Comparison of ENCODE assay signal across 10 cellular contexts in the genomic region with DNA sequence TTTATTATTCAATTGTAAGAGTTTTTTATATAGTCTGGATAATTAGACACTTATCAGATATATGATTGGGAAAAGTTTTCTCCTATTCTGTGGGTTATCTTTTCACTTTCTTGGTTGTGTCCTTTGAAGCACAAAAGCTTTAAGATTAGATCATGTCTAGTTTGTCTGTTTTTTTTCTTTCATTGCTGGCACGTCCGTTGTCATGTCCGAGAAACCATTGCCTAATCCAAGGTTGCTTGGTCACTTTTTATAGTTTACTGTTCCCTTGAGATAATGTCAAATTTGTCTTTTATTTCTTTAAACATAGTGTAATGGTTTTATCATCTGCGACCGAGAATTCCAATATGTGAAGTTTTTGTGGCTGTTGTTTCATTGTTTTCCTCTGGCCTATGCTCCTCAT.
"Had no signal": no experiment of that assay in that cellular context is flagged by ENCODE, and none has a peak within 500 bp of the region (broad histone marks: within the 10 kb centered on the region; RNA-seq: fewer than 3 reads in every experiment).

No MANE protein-coding gene starts in this region.

- H3K4me3 ChIP-seq: ovary, transverse colon had no signal

- ATAC-seq: stimulated activated effector memory CD8-positive, alpha-beta T cell treated with anti-CD3 and anti-CD28 coated beads, Interleukin-12 subunit alpha, Interleukin-12 subunit beta, amount 100 ng/mL, for 72 hours had no signal

- H3K27me3 ChIP-seq: ovary, transverse colon had no signal

- DNase-seq: activated CD4-positive, alpha-beta T cell treated with anti-CD3 and anti-CD28 coated beads for 48 hours; activated CD8-positive, alpha-beta memory T cell treated with anti-CD3 and anti-CD28 coated beads, Interleukin-2, amount 50 U/mL, for 48 hours; activated naive CD4-positive, alpha-beta T cell treated with Interleukin-2 at 50 U/mL for 16 hours; effector memory CD4-positive, alpha-beta T cell; mesendoderm; ovary; T1000; transverse colon had no signal

- H3K9me3 ChIP-seq: ovary, transverse colon had no signal

- H3K27ac ChIP-seq: epithelial cell of prostate, ovary, transverse colon had no signal

- H3K36me3 ChIP-seq: ovary, transverse colon had no signal
